Comparison of ENCODE assay signal across 2 cellular contexts in the genomic region with DNA sequence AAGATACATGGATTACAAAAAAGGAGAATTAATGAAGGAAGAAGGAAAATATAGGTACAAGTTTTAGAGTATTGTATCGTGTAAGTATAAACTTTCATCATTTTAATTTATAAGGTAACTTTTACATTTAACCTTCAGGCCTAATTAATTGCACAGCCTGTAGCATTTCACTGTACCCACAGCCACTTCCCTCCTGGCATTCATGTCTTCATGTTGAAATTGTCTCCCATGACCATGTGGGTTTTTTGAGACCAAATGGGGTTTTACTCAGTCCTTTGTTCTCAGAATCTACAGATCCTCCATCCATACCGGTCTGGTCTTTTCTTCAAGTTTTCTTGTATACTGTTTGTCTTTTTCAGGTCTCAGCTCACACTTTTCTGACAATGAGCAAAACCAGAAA.
TF ChIP-seq lines count a peak whose summit lies in the region.

No MANE protein-coding gene starts in this region.

TF ChIP-seq in GM23338, 12 proteins besides CTCF, POLR2A, EP300 and RAD21 (continues in another document):
- TF ChIP-seq ZNF462 (CRISPR knock-in tag; IDR thresholded peaks at IDR 0.05) = no peak
- TF ChIP-seq EZH2 (IDR thresholded peaks at IDR 0.05; ENCODE audit: low read depth, unreplicated experiment) = no peak
- TF ChIP-seq REST (IDR thresholded peaks at IDR 0.05; ENCODE audit: unreplicated experiment) = no peak
- TF ChIP-seq CREB1 (CRISPR knock-in tag; IDR thresholded peaks at IDR 0.05; ENCODE audit: low read depth) = no peak
- no peak for TF ChIP-seq POLR2AphosphoS5 (IDR thresholded peaks at IDR 0.05; ENCODE audit: low read depth)
- TF ChIP-seq ETS1 (IDR thresholded peaks at IDR 0.05) = no peak
- TF ChIP-seq NANOG (IDR thresholded peaks at IDR 0.05; ENCODE audit: borderline replicate concordance) = no peak
- no peak for TF ChIP-seq ZNF114 (CRISPR knock-in tag; IDR thresholded peaks at IDR 0.05)
- TF ChIP-seq STAT1 (IDR thresholded peaks at IDR 0.05; ENCODE audit: unreplicated experiment) = no peak
- no peak for TF ChIP-seq JUNB (IDR thresholded peaks at IDR 0.05; ENCODE audit: unreplicated experiment)

TF ChIP-seq in WTC11, 78 proteins besides CTCF, POLR2A, EP300 and RAD21 (continued from another document):
- TF ChIP-seq, protein P1, sequence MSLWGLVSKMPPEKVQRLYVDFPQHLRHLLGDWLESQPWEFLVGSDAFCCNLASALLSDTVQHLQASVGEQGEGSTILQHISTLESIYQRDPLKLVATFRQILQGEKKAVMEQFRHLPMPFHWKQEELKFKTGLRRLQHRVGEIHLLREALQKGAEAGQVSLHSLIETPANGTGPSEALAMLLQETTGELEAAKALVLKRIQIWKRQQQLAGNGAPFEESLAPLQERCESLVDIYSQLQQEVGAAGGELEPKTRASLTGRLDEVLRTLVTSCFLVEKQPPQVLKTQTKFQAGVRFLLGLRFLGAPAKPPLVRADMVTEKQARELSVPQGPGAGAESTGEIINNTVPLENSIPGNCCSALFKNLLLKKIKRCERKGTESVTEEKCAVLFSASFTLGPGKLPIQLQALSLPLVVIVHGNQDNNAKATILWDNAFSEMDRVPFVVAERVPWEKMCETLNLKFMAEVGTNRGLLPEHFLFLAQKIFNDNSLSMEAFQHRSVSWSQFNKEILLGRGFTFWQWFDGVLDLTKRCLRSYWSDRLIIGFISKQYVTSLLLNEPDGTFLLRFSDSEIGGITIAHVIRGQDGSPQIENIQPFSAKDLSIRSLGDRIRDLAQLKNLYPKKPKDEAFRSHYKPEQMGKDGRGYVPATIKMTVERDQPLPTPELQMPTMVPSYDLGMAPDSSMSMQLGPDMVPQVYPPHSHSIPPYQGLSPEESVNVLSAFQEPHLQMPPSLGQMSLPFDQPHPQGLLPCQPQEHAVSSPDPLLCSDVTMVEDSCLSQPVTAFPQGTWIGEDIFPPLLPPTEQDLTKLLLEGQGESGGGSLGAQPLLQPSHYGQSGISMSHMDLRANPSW (CRISPR knock-in tag; conservative IDR thresholded peaks at IDR 0.05; ENCODE audit: low read depth) = no peak
- no peak for TF ChIP-seq IRF2 (CRISPR knock-in tag; IDR thresholded peaks at IDR 0.05; ENCODE audit: borderline replicate concordance, low read depth)
- no peak for TF ChIP-seq USF2 (CRISPR knock-in tag; IDR thresholded peaks at IDR 0.05)
- TF ChIP-seq NR2C2 (CRISPR knock-in tag; IDR thresholded peaks at IDR 0.05) = no peak
- no peak for TF ChIP-seq ZNF121 (CRISPR knock-in tag; IDR thresholded peaks at IDR 0.05)
- TF ChIP-seq, protein P2, sequence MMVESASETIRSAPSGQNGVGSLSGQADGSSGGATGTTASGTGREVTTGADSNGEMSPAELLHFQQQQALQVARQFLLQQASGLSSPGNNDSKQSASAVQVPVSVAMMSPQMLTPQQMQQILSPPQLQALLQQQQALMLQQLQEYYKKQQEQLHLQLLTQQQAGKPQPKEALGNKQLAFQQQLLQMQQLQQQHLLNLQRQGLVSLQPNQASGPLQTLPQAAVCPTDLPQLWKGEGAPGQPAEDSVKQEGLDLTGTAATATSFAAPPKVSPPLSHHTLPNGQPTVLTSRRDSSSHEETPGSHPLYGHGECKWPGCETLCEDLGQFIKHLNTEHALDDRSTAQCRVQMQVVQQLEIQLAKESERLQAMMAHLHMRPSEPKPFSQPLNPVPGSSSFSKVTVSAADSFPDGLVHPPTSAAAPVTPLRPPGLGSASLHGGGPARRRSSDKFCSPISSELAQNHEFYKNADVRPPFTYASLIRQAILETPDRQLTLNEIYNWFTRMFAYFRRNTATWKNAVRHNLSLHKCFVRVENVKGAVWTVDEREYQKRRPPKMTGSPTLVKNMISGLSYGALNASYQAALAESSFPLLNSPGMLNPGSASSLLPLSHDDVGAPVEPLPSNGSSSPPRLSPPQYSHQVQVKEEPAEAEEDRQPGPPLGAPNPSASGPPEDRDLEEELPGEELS (CRISPR knock-in tag; IDR thresholded peaks at IDR 0.05) = no peak
- TF ChIP-seq ZNF416 (CRISPR knock-in tag; IDR thresholded peaks at IDR 0.05) = no peak
- TF ChIP-seq, protein P3, sequence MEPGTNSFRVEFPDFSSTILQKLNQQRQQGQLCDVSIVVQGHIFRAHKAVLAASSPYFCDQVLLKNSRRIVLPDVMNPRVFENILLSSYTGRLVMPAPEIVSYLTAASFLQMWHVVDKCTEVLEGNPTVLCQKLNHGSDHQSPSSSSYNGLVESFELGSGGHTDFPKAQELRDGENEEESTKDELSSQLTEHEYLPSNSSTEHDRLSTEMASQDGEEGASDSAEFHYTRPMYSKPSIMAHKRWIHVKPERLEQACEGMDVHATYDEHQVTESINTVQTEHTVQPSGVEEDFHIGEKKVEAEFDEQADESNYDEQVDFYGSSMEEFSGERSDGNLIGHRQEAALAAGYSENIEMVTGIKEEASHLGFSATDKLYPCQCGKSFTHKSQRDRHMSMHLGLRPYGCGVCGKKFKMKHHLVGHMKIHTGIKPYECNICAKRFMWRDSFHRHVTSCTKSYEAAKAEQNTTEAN (CRISPR knock-in tag; IDR thresholded peaks at IDR 0.05) = no peak
